In the genomic region with DNA sequence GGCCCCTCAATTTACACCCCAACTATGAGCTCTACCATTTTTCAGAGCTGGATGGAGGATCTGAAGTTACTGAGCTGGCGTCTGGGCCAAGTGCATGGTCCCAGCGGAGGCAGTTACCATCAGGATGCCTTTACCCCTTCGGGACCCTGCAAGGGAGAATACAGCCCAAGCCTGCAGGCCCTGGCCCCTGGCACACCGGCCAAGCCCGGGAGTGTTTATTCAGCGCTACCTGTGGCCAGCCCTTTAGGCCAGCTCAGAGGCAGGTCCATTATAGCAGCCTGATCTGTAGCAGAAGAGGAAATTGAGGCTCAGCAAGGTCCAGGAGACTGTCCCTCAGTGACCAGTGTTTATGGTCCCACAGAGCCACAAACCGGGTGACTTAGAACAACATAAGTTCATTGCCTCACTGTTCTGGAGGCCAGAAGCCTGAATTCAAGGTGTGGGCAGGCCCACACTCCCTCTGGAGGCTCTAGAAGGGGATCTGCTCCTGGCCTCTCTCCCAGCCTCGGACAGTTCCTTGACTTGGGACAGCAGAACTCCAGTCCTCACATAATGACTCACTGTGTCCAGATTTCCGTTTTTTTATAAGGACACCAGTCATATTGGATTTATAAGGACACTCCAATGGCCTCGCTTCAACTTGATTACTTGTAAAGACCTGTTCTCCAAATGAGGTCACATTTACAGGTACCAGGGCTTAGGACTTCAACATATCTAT, we compare ENCODE assay signal across 18 cellular contexts. TPM values are rescaled to one million over a fixed set of nuclear protein-coding genes. Genes with fewer than 3 reads are reported as not detected.
DNase-seq lines count a peak whose midpoint lies in the region; ATAC-seq, FAIRE-seq and TF ChIP-seq lines count a peak whose summit lies in the region.
"Had no signal": no experiment of that assay in that cellular context is flagged by ENCODE, and none has a peak within 500 bp of the region (broad histone marks: within the 10 kb centered on the region; RNA-seq: fewer than 3 reads in every experiment).

No MANE protein-coding gene starts in this region.

- H4K20me1 ChIP-seq in SK-N-SH (ENCODE audit: insufficient read depth): no peaks in the 10 kb centered on the region

- no peak for FAIRE-seq in kidney (lab: Jason Lieb, UNC)

- H3K4me1 ChIP-seq in SK-N-SH (ENCODE audit: control insufficient read depth in 1 of 2, insufficient read depth in 2 of 2, low read depth in 1 of 2, low read length in 1 of 2): no peaks in the 10 kb centered on the region
- H3K4me1 ChIP-seq in kidney (ENCODE audit: control insufficient read depth in 1 of 2, insufficient read depth in 1 of 2, low read depth in 1 of 2, low read length in 2 of 2): no peaks in the 10 kb centered on the region
- H3K4me1 ChIP-seq in aorta (ENCODE audit: control insufficient read depth in 1 of 2, insufficient read depth in 2 of 2, low read length in 2 of 2): no peaks in the 10 kb centered on the region
- H3K4me1 ChIP-seq: BE2C had no signal

- no peaks in the 10 kb centered on the region for H3K36me3 ChIP-seq in SK-N-SH (replicated peaks in 1 of 2; ENCODE audit: control insufficient read depth in 1 of 2, insufficient read depth in 2 of 2, low read length in 1 of 2)
- H3K36me3 ChIP-seq in kidney (ENCODE audit: control insufficient read depth in 1 of 2, insufficient read depth in 2 of 2, low read length in 2 of 2): no peaks in the 10 kb centered on the region
- no peaks in the 10 kb centered on the region for H3K36me3 ChIP-seq in aorta (ENCODE audit: control insufficient read depth in 1 of 2, insufficient read depth in 2 of 2, low read length in 1 of 2)
- H3K36me3 ChIP-seq: BE2C had no signal

- H3K4me2 ChIP-seq in SK-N-SH: no peak overlapping the region
- H3K4me2 ChIP-seq: KMS-11 had no signal

- no peak overlapping the region for H2AFZ ChIP-seq in SK-N-SH (ENCODE audit: low read depth)
- H2AFZ ChIP-seq: GM23248 had no signal

- H3K27ac ChIP-seq in SK-N-SH (ENCODE audit: low read depth in 2 of 2, low read length in 1 of 2) (no peak overlapping the region), kidney (ENCODE audit: low read depth in 2 of 2, low read length in 2 of 2) (no peak overlapping the region), aorta (ENCODE audit: low read depth in 1 of 2, low read length in 2 of 2) (no peak overlapping the region)
- H3K27ac ChIP-seq: 22Rv1, GM23248, KMS-11 had no signal

- no peaks in the 10 kb centered on the region for H3K27me3 Mint-ChIP-seq in glutamatergic neuron (ENCODE audit: unreplicated experiment)

- 53% methylated on average over 8 of the region's 10 CpGs for WGBS in SK-N-SH (ENCODE audit: low lambda C conversion rate)
- WGBS in aorta, 2 donors: 72 to 77% methylated on average over 10 of the region's 10 CpGs

- CTCF ChIA-PET in SK-N-SH (lab: Yijun Ruan, JAX): no interaction called here

- H3F3A ChIP-seq in SK-N-SH (replicated peaks; ENCODE audit: insufficient read depth): no peaks in the 10 kb centered on the region

- no peak for TF ChIP-seq EP300 in SK-N-SH (IDR thresholded peaks at IDR 0.05; ENCODE audit: borderline replicate concordance in 1 of 2, low read depth in 1 of 2, low read length in 1 of 2)

- ATAC-seq in SK-N-SH treated with all-trans-retinoic acid at 6 μM for 48 hours (peak; percentile 36; the same call in 2 of the 3 replicates), aorta (ENCODE audit: low FRiP score) (peak; percentile 29)

- TF ChIP-seq CTCF in SK-N-SH (IDR thresholded peaks at IDR 0.05) (no peak), kidney (IDR thresholded peaks at IDR 0.05; ENCODE audit: borderline replicate concordance, extremely low read depth, insufficient read depth) (no peak), glutamatergic neuron (IDR thresholded peaks at IDR 0.05; ENCODE audit: partially characterized antibody, unreplicated experiment) (no peak)

- DNase-seq in SK-N-SH (no peak), kidney (peak; percentile 48), posterior vena cava (ENCODE audit: low spot score) (peak; percentile 30), aorta (peak in 1 of 2 donors; percentile 40), NCI-H1092 (lab: John Stamatoyannopoulos, UW) (no peak), glutamatergic neuron (no peak)
- no peak for DNase-seq in central memory CD4-positive, alpha-beta T cell
- DNase-seq: BE2C; CD4-positive, alpha-beta T cell; GM23248; NCI-H1048; NCI-H2081 treated with DMSO at 0.1 percent for 48 hours; NCI-H510A treated with DMSO at 0.1 percent for 48 hours; NCI-H82 had no signal

- H3K27ac Mint-ChIP-seq in glutamatergic neuron (ENCODE audit: unreplicated experiment): no peak overlapping the region
- H3K27ac Mint-ChIP-seq: CD4-positive, alpha-beta T cell had no signal

- no peaks in the 10 kb centered on the region for H3K9me3 Mint-ChIP-seq in glutamatergic neuron (ENCODE audit: unreplicated experiment)
- H3K9me3 Mint-ChIP-seq: CD4-positive, alpha-beta T cell had no signal

- H3K4me3 Mint-ChIP-seq in glutamatergic neuron (ENCODE audit: unreplicated experiment): no peak overlapping the region
- H3K4me3 Mint-ChIP-seq: CD4-positive, alpha-beta T cell had no signal

- H3K4me1 Mint-ChIP-seq in glutamatergic neuron (ENCODE audit: low read depth, unreplicated experiment): peaks cover 6% of the 10 kb centered on the region

- no peak for TF ChIP-seq RAD21 in SK-N-SH (IDR thresholded peaks at IDR 0.05; ENCODE audit: low read length)

- H3K9me3 ChIP-seq in SK-N-SH: no peaks in the 10 kb centered on the region
- H3K9me3 ChIP-seq in kidney (ENCODE audit: control insufficient read depth in 1 of 2, low read length in 2 of 2): no peaks in the 10 kb centered on the region
- H3K9me3 ChIP-seq in aorta (ENCODE audit: control insufficient read depth, low read length): no peaks in the 10 kb centered on the region
- H3K9me3 ChIP-seq: BE2C had no signal

- no peaks in the 10 kb centered on the region for H3K79me2 ChIP-seq in SK-N-SH (ENCODE audit: insufficient read depth)

- H3K36me3 Mint-ChIP-seq in glutamatergic neuron (ENCODE audit: unreplicated experiment): no peaks in the 10 kb centered on the region

- POLR2A ChIA-PET in SK-N-SH (lab: Yijun Ruan, JAX): no interaction called here

- H3K9ac ChIP-seq in SK-N-SH: no peak overlapping the region
- H3K9ac ChIP-seq in kidney (ENCODE audit: low read length in 2 of 2): no peak overlapping the region
- H3K9ac ChIP-seq: GM23248, KMS-11 had no signal

- intact Hi-C loops in kidney (cut with DNase I) (no loop called here), posterior vena cava (cut with DNase I) (no loop called here), aorta (cut with DNase I) (no loop called here)

- H3K27me3 ChIP-seq in SK-N-SH (ENCODE audit: insufficient read depth) (peaks cover 9% of the 10 kb centered on the region), aorta (ENCODE audit: control insufficient read depth in 1 of 2, insufficient read depth in 2 of 2, low read length in 1 of 2) (no peaks in the 10 kb centered on the region)

- H3K9me2 ChIP-seq in SK-N-SH: no peaks in the 10 kb centered on the region

- no peak overlapping the region for H3K4me3 ChIP-seq in SK-N-SH (ENCODE audit: low read depth in 2 of 2, low read length in 1 of 2)
- no peak overlapping the region for H3K4me3 ChIP-seq in kidney (ENCODE audit: low read length in 2 of 2)
- H3K4me3 ChIP-seq in aorta (ENCODE audit: low read length in 2 of 2): no peak overlapping the region
- H3K4me3 ChIP-seq: GM23248 had no signal

TF ChIP-seq in SK-N-SH, 30 proteins besides CTCF, POLR2A, EP300 and RAD21 (continues in another document):
- TF ChIP-seq, protein P1, sequence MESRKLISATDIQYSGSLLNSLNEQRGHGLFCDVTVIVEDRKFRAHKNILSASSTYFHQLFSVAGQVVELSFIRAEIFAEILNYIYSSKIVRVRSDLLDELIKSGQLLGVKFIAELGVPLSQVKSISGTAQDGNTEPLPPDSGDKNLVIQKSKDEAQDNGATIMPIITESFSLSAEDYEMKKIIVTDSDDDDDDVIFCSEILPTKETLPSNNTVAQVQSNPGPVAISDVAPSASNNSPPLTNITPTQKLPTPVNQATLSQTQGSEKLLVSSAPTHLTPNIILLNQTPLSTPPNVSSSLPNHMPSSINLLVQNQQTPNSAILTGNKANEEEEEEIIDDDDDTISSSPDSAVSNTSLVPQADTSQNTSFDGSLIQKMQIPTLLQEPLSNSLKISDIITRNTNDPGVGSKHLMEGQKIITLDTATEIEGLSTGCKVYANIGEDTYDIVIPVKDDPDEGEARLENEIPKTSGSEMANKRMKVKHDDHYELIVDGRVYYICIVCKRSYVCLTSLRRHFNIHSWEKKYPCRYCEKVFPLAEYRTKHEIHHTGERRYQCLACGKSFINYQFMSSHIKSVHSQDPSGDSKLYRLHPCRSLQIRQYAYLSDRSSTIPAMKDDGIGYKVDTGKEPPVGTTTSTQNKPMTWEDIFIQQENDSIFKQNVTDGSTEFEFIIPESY (IDR thresholded peaks at IDR 0.05; ENCODE audit: borderline replicate concordance, low read depth): no peak
- TF ChIP-seq MEF2A (IDR thresholded peaks at IDR 0.05; ENCODE audit: borderline replicate concordance, low read depth) (no peak), USF1 (IDR thresholded peaks at IDR 0.05; ENCODE audit: borderline replicate concordance, low read depth) (no peak), FOXJ3 (CRISPR knock-in tag; IDR thresholded peaks at IDR 0.05) (no peak), SMC3 (IDR thresholded peaks at IDR 0.05; ENCODE audit: low read depth, low read length) (no peak)

RNA-seq across cellular contexts. Expression of gene SEC14L5, which starts 8.8 kb away (rescaled TPM):
- polyA plus RNA-seq in SK-N-SH (2012; rRNA removed) (0.03 and 0.08 TPM in 2 replicates), kidney (ENCODE audit: insufficient read depth, low read depth, low replicate concordance) (0.13 TPM), aorta (under 1 TPM in 1 of 2 donors, not detected in 1; 0.26 TPM)
- 0.01 and 0.03 TPM in 2 replicates for polyA plus RNA-seq in SK-N-SH (2012; cell fraction: cytosol; rRNA removed)
- 0.61 and 1.2 TPM in 2 replicates for polyA plus RNA-seq in SK-N-SH (2012; cell fraction: nucleus; rRNA removed)
- total RNA-seq in kidney (0.16 TPM), posterior vena cava (1 to 10 TPM in 1 of 2 donors, under 1 TPM in 1; 0.86 to 1.1 TPM), aorta (under 1 TPM; 0.29 to 0.90 TPM), glutamatergic neuron (ENCODE audit: unreplicated experiment) (3.1 TPM)
- total RNA-seq: CD4-positive, alpha-beta T cell; GM23248; MCF 10A had no signal
- polyA plus RNA-seq: GM23248 had no signal

RNA-seq across cellular contexts. Expression of gene PPL, which starts 29.9 kb away (rescaled TPM):
- 16.8 and 24.6 TPM in 2 replicates for polyA plus RNA-seq in SK-N-SH (2012; rRNA removed)
- 9.9 and 11.5 TPM in 2 replicates for polyA plus RNA-seq in SK-N-SH (2012; cell fraction: cytosol; rRNA removed)
- 42.1 and 47.8 TPM in 2 replicates for polyA plus RNA-seq in SK-N-SH (2012; cell fraction: nucleus; rRNA removed)
- 78.4 TPM for total RNA-seq in kidney
- polyA plus RNA-seq in kidney (ENCODE audit: insufficient read depth, low read depth, low replicate concordance): 7.7 TPM
- total RNA-seq in posterior vena cava: 10 to 100 TPM; 23.8 to 24.1 TPM
- 10 to 100 TPM; 11.9 to 22.9 TPM for total RNA-seq in aorta
- 10 to 100 TPM in 1 of 2 donors, 1 to 10 TPM in 1; 5.9 to 23.9 TPM for polyA plus RNA-seq in aorta
- 4.7 TPM for total RNA-seq in glutamatergic neuron (ENCODE audit: unreplicated experiment)
- total RNA-seq: CD4-positive, alpha-beta T cell had no signal

Comparison
In these comparisons a context has a peak if more than half of its experiments do, and no peak if none do; other contexts are left out.
1. DNase-seq: peak in kidney (single experiment) and posterior vena cava (single experiment); none in SK-N-SH (single experiment), NCI-H1092 (single experiment), central memory CD4-positive, alpha-beta T cell (single experiment) and glutamatergic neuron (single experiment).